Comparison of ENCODE assay signal across 16 cellular contexts in genomic region chr11:10318527-10318802, GRCh38. TPM values are rescaled to one million over a fixed set of nuclear protein-coding genes. Genes with fewer than 3 reads are reported as not detected.
DNase-seq lines count a peak whose midpoint lies in the region; ATAC-seq and TF ChIP-seq lines count a peak whose summit lies in the region.
"Had no signal": no experiment of that assay in that cellular context is flagged by ENCODE, and none has a peak within 500 bp of the region (broad histone marks: within the 10 kb centered on the region; RNA-seq: fewer than 3 reads in every experiment).

No MANE protein-coding gene starts in this region.

- no peaks in the 10 kb centered on the region for H3K27me3 Mint-ChIP-seq in Caco-2 (ENCODE audit: insufficient read depth, unreplicated experiment)

- no peaks in the 10 kb centered on the region for H3K9me3 Mint-ChIP-seq in Caco-2 (ENCODE audit: unreplicated experiment)

- POLR2A ChIA-PET in Caco-2 (lab: Charles Lee) (no interaction called here), OCI-LY7 (lab: Charles Lee) (interaction anchor here (0.6 to 2.2 kb wide), 5 partner anchors 9 to 1064 kb away, joined by 3 to 23 read pairs (median 4); no protein-coding TSS in a partner anchor)

- intact Hi-C loops in Caco-2 (cut with micrococcal nuclease; ENCODE audit: unreplicated experiment) (no loop called here), OCI-LY7 (cut with micrococcal nuclease; ENCODE audit: unreplicated experiment) (loop anchor here (2.0 to 10.0 kb wide), 6 partner anchors 139 to 934 kb away; partner anchors contain the start of genes AMPD3, IPO7 and ZBED5), left lung (cut with DNase I) (no loop called here)

- H3K27ac Mint-ChIP-seq in Caco-2 (ENCODE audit: unreplicated experiment): peak overlapping the region; percentile 40

- H3K4me3 Mint-ChIP-seq in Caco-2 (ENCODE audit: unreplicated experiment): no peak overlapping the region

- DNase-seq in Caco-2 (no peak), OCI-LY7 (ENCODE audit: low spot score) (peak; percentile 82), myocyte (ENCODE audit: low read depth) (peak; percentile 72), amniotic stem cell (lab: John Stamatoyannopoulos, UW) (no peak), Ammon's horn (ENCODE audit: low spot score) (no peak), left lung (no peak)
- DNase-seq: activated CD4-positive, CD25-positive, alpha-beta regulatory T cell treated with anti-CD3 and anti-CD28 coated beads, Interleukin-2, amount 50 U/mL, for 72 hours; C1 segment of cervical spinal cord; head of caudate nucleus; lower lobe of right lung; stimulated activated CD4-positive, alpha-beta T cell treated with anti-CD3 and anti-CD28 coated beads, Interleukin-2, amount 100 ng/mL, for 48 hours; stomach had no signal

- H3K9me2 ChIP-seq in Loucy (replicated peaks; ENCODE audit: low read depth, low read length): no peaks in the 10 kb centered on the region
- H3K9me2 ChIP-seq in OCI-LY7 (ENCODE audit: insufficient read depth, low read length): no peaks in the 10 kb centered on the region

- H3K79me2 ChIP-seq in Loucy (ENCODE audit: insufficient read depth, low read length): no peaks in the 10 kb centered on the region
- H3K79me2 ChIP-seq in OCI-LY7 (ENCODE audit: insufficient read depth, low read depth, low read length): no peaks in the 10 kb centered on the region; the same call in 1 of the 2 replicates

- CTCF ChIA-PET in Caco-2 (lab: Charles Lee) (no interaction called here), OCI-LY7 (lab: Charles Lee; ENCODE audit: unreplicated experiment) (interaction anchor here (2.0 kb wide), 1 partner anchor 9 kb away, joined by 4 read pairs; no protein-coding TSS in a partner anchor)

- H2AFZ ChIP-seq in Loucy (ENCODE audit: low read length) (0 out of 2 replicates have a peak overlapping the region, but pooled peaks have one; percentile 3), OCI-LY7 (ENCODE audit: low read length) (peak overlapping the region; percentile 83; the same call in 1 of the 2 replicates)

- H3K27ac ChIP-seq in OCI-LY7 (ENCODE audit: low read depth, low read length, poor library complexity, severe bottlenecking) (peak overlapping the region; percentile 94), left lung (no peak overlapping the region)
- H3K27ac ChIP-seq: HL-60, lower lobe of right lung had no signal

- H3K36me3 Mint-ChIP-seq in Caco-2 (ENCODE audit: insufficient read depth, unreplicated experiment): no peaks in the 10 kb centered on the region

- H3K9ac ChIP-seq in Loucy (ENCODE audit: low read depth, low read length, poor library complexity, severe bottlenecking): no peak overlapping the region

- H3K4me2 ChIP-seq in Loucy (ENCODE audit: low read depth, low read length, poor library complexity, severe bottlenecking) (no peak overlapping the region), OCI-LY7 (ENCODE audit: low read length) (peak overlapping the region; percentile 61)

- H3K36me3 ChIP-seq in Caco-2 (ENCODE audit: control insufficient read depth, insufficient read depth, low read length) (no peaks in the 10 kb centered on the region), Loucy (ENCODE audit: insufficient read depth, low read length) (no peaks in the 10 kb centered on the region), OCI-LY7 (ENCODE audit: insufficient read depth, low read length) (no peaks in the 10 kb centered on the region), left lung (no peaks in the 10 kb centered on the region)
- H3K36me3 ChIP-seq: breast epithelium, lower lobe of right lung, stomach had no signal

- no peaks in the 10 kb centered on the region for H3K27me3 ChIP-seq in Caco-2 (replicated peaks; ENCODE audit: control insufficient read depth, insufficient read depth, low read length)
- no peaks in the 10 kb centered on the region for H3K27me3 ChIP-seq in Loucy (ENCODE audit: insufficient read depth, low read length, poor library complexity, severe bottlenecking)
- no peaks in the 10 kb centered on the region for H3K27me3 ChIP-seq in left lung
- H3K27me3 ChIP-seq: breast epithelium, stomach had no signal

- H3K4me1 ChIP-seq in Caco-2 (peaks cover 32% of the 10 kb centered on the region), Loucy (ENCODE audit: insufficient read depth, low read length, poor library complexity, severe bottlenecking) (peaks cover 46% of the 10 kb centered on the region), OCI-LY7 (ENCODE audit: insufficient read depth, low read length, poor library complexity, severe bottlenecking) (peaks cover 84% of the 10 kb centered on the region), left lung (peaks cover 0 to 12% of the 10 kb centered on the region in 2 donors)
- H3K4me1 ChIP-seq: breast epithelium had no signal

- ATAC-seq in GM21515 (IDR thresholded peaks at IDR 0.05; ENCODE audit: unreplicated experiment) (no peak), left lung (no peak)
- ATAC-seq: lower lobe of right lung had no signal

- TF ChIP-seq CTCF in Caco-2 (IDR thresholded peaks at IDR 0.05; ENCODE audit: insufficient read depth in 1 of 2, low read depth in 1 of 2, low read length in 1 of 2, severe bottlenecking in 1 of 2, unreplicated experiment in 1 of 2) (no peak), Loucy (conservative IDR thresholded peaks at IDR 0.05; ENCODE audit: low read length) (no peak), OCI-LY7 (conservative IDR thresholded peaks at IDR 0.05; ENCODE audit: low read length) (no peak; the same call in 1 of the 2 replicates), left lung (IDR thresholded peaks at IDR 0.05) (no peak)

- BruUV-seq in Caco-2 (replicated peaks; lab: Mats Ljungman, UMichigan) (no TSS peak), OCI-LY7 (replicated peaks; lab: Mats Ljungman, UMichigan) (no TSS peak)

- no peaks in the 10 kb centered on the region for H3F3A ChIP-seq in Loucy (ENCODE audit: low read depth)

- H3K4me1 Mint-ChIP-seq in Caco-2 (ENCODE audit: low read depth, unreplicated experiment): peaks cover 44% of the 10 kb centered on the region

- H3K9me3 ChIP-seq in Caco-2 (no peaks in the 10 kb centered on the region), Loucy (ENCODE audit: insufficient read depth, low read depth, low read length) (no peaks in the 10 kb centered on the region), OCI-LY7 (ENCODE audit: low read length) (no peaks in the 10 kb centered on the region), left lung (no peaks in the 10 kb centered on the region)
- H3K9me3 ChIP-seq: breast epithelium, lower lobe of right lung, stomach had no signal

- H3K4me3 ChIP-seq in Caco-2 (ENCODE audit: low read depth, low read length) (no peak overlapping the region), Loucy (ENCODE audit: low read length, poor library complexity, severe bottlenecking) (no peak overlapping the region), OCI-LY7 (ENCODE audit: low read depth, low read length, poor library complexity, severe bottlenecking) (peak overlapping the region; percentile 47), left lung (no peak overlapping the region)
- H3K4me3 ChIP-seq: breast epithelium, lower lobe of right lung, stomach had no signal

- H4K20me1 ChIP-seq in Loucy (ENCODE audit: insufficient read depth, low read length, poor library complexity, severe bottlenecking) (no peaks in the 10 kb centered on the region), OCI-LY7 (ENCODE audit: insufficient read depth, low read length) (no peaks in the 10 kb centered on the region)

RNA-seq across cellular contexts. Expression of gene ADM, which starts 13.6 kb away (rescaled TPM):
- total RNA-seq in Caco-2 (2022) (114 and 127 TPM in 2 replicates), OCI-LY7 (2022) (0.20 and 0.46 TPM in 2 replicates), myocyte (17.3 and 46.5 TPM in 2 replicates), left lung (10 to 100 TPM in 1 of 2 donors, 1 to 10 TPM in 1; 7.3 to 51.4 TPM)
- total RNA-seq in OCI-LY7 (2014; rRNA removed; shearing (Covaris generic)): 4.9 and 5.9 TPM in 2 replicates
- polyA plus RNA-seq in myocyte (2012): 35.7 TPM

RNA-seq across cellular contexts. Expression of gene SBF2, which starts 24.4 kb away (rescaled TPM):
- total RNA-seq in Caco-2 (2022): 56.5 and 72.2 TPM in 2 replicates
- 12.4 and 14.3 TPM in 2 replicates for total RNA-seq in OCI-LY7 (2014; rRNA removed; shearing (Covaris generic))
- total RNA-seq in OCI-LY7 (2022): 12.9 and 15.2 TPM in 2 replicates
- 21.0 and 23.7 TPM in 2 replicates for total RNA-seq in myocyte
- 20.5 TPM for polyA plus RNA-seq in myocyte (2012)
- 10 to 100 TPM; 25.7 to 34.0 TPM for total RNA-seq in left lung

Comparison
In these comparisons a context has a peak if more than half of its experiments do, and no peak if none do; other contexts are left out.
1. DNase-seq: peak in OCI-LY7 (single experiment) and myocyte (single experiment); none in Caco-2 (0 of 2), amniotic stem cell (single experiment), Ammon's horn (single experiment) and left lung (0 of 2).